1 cellular context compared by ENCODE assay signal in the genomic region with DNA sequence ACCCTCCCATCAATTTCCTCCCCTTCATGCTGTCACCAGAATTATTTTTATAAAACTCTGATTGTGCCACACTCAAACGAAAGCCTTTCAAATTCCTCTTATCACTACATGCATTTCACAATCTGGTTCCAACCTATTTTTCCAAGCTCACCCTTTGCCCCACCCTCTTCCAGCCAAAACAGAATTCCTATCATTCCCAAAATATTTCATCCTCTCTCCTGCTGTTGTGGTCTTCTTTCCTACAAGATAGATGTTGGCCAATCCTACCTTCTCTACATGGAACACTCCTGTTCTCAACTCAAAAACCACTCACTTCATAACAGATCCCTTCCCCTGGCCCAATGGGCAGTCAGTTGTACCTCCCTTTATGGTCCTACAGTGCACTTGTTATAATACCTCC.
TF ChIP-seq lines count a peak whose summit lies in the region.

No MANE protein-coding gene starts in this region.

TF ChIP-seq in GM23338, 12 proteins besides CTCF, POLR2A, EP300 and RAD21 (continued from another document):
- TF ChIP-seq, protein P1, sequence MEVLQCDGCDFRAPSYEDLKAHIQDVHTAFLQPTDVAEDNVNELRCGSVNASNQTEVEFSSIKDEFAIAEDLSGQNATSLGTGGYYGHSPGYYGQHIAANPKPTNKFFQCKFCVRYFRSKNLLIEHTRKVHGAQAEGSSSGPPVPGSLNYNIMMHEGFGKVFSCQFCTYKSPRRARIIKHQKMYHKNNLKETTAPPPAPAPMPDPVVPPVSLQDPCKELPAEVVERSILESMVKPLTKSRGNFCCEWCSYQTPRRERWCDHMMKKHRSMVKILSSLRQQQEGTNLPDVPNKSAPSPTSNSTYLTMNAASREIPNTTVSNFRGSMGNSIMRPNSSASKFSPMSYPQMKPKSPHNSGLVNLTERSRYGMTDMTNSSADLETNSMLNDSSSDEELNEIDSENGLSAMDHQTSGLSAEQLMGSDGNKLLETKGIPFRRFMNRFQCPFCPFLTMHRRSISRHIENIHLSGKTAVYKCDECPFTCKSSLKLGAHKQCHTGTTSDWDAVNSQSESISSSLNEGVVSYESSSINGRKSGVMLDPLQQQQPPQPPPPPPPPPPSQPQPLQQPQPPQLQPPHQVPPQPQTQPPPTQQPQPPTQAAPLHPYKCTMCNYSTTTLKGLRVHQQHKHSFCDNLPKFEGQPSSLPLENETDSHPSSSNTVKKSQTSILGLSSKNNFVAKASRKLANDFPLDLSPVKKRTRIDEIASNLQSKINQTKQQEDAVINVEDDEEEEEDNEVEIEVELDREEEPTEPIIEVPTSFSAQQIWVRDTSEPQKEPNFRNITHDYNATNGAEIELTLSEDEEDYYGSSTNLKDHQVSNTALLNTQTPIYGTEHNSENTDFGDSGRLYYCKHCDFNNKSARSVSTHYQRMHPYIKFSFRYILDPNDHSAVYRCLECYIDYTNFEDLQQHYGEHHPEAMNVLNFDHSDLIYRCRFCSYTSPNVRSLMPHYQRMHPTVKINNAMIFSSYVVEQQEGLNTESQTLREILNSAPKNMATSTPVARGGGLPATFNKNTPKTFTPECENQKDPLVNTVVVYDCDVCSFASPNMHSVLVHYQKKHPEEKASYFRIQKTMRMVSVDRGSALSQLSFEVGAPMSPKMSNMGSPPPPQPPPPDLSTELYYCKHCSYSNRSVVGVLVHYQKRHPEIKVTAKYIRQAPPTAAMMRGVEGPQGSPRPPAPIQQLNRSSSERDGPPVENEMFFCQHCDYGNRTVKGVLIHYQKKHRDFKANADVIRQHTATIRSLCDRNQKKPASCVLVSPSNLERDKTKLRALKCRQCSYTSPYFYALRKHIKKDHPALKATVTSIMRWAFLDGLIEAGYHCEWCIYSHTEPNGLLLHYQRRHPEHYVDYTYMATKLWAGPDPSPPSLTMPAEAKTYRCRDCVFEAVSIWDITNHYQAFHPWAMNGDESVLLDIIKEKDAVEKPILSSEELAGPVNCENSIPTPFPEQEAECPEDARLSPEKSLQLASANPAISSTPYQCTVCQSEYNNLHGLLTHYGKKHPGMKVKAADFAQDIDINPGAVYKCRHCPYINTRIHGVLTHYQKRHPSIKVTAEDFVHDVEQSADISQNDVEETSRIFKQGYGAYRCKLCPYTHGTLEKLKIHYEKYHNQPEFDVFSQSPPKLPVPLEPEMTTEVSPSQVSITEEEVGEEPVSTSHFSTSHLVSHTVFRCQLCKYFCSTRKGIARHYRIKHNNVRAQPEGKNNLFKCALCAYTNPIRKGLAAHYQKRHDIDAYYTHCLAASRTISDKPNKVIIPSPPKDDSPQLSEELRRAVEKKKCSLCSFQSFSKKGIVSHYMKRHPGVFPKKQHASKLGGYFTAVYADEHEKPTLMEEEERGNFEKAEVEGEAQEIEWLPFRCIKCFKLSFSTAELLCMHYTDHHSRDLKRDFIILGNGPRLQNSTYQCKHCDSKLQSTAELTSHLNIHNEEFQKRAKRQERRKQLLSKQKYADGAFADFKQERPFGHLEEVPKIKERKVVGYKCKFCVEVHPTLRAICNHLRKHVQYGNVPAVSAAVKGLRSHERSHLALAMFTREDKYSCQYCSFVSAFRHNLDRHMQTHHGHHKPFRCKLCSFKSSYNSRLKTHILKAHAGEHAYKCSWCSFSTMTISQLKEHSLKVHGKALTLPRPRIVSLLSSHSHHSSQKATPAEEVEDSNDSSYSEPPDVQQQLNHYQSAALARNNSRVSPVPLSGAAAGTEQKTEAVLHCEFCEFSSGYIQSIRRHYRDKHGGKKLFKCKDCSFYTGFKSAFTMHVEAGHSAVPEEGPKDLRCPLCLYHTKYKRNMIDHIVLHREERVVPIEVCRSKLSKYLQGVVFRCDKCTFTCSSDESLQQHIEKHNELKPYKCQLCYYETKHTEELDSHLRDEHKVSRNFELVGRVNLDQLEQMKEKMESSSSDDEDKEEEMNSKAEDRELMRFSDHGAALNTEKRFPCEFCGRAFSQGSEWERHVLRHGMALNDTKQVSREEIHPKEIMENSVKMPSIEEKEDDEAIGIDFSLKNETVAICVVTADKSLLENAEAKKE (CRISPR knock-in tag; IDR thresholded peaks at IDR 0.05), result peak; percentile 75
TF ChIP-seq in GM23338: peak in this region for 1.
